8 cellular contexts compared by ENCODE assay signal in the genomic region with DNA sequence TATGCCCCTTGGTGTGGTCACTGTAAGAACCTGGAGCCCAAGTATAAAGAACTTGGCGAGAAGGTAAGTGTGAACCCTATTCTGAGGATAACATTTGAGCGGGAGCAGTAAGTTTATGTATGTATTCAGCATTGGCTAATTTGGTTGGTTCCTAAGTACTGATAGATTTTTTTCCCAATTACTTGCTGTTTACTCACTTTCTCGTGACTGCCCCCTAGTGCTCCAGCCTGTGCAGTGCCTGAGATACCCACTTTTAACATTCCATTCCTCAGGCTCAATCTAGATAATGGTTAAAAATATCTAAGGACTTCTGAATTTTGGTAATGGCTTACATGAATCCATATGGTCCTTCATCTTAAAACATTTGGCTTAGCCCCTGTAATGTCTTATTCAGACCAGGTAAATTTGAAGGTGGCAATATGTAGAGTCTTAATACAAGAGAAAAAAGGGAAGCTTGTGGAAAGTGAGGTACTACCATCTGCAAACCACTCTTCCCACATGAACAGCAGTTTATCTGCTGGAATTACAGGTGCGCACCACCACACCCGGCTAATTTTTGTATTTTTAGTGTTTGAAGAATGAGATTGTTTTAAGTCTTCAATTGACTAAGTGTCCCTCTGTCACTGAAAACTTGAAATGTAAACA. TPM values are rescaled to one million over a fixed set of nuclear protein-coding genes. Genes with fewer than 3 reads are reported as not detected.
DNase-seq lines count a peak whose midpoint lies in the region; ATAC-seq and TF ChIP-seq lines count a peak whose summit lies in the region.

No MANE protein-coding gene starts in this region.

- no peak overlapping the region for H3K18ac ChIP-seq in mesenchymal stem cell (ENCODE audit: low read depth in 1 of 2, low read length in 2 of 2)

- H3K4ac ChIP-seq in mesenchymal stem cell (ENCODE audit: low read depth in 1 of 2, low read length in 2 of 2), result no peak overlapping the region

- H3K27me3 ChIP-seq in dorsolateral prefrontal cortex (no peaks in the 10 kb centered on the region), mesenchymal stem cell (ENCODE audit: control insufficient read depth in 1 of 2, insufficient read depth in 1 of 2, low read length in 2 of 2) (no peaks in the 10 kb centered on the region), suprapubic skin (no peaks in the 10 kb centered on the region)

- H3K23ac ChIP-seq in mesenchymal stem cell (ENCODE audit: low read length in 2 of 2), result no peak overlapping the region

- H3K4me3 ChIP-seq in dorsolateral prefrontal cortex (no peak overlapping the region), mesenchymal stem cell (ENCODE audit: insufficient read depth in 1 of 2, low read depth in 1 of 2, low read length in 2 of 2) (no peak overlapping the region), suprapubic skin (no peak overlapping the region)

- H3K9ac ChIP-seq in mesenchymal stem cell (ENCODE audit: low read length), result peak overlapping the region; percentile 3

- TF ChIP-seq POLR2A in suprapubic skin (IDR thresholded peaks at IDR 0.05), result no peak

- H2BK120ac ChIP-seq in mesenchymal stem cell (ENCODE audit: low read depth, low read length), result no peak overlapping the region

- H3K4me1 ChIP-seq in mesenchymal stem cell (ENCODE audit: control insufficient read depth, insufficient read depth, low read depth, low read length) (no peaks in the 10 kb centered on the region), suprapubic skin (peaks cover 16% of the 10 kb centered on the region)

- TF ChIP-seq EP300 in suprapubic skin (IDR thresholded peaks at IDR 0.05), result no peak

- peaks cover 6% of the 10 kb centered on the region for H3K79me1 ChIP-seq in mesenchymal stem cell (replicated peaks; ENCODE audit: low read length, poor library complexity, severe bottlenecking)

- intact Hi-C loops in dorsolateral prefrontal cortex (cut with DNase I), result no loop called here

- DNase-seq in NCI-H2081 (lab: John Stamatoyannopoulos, UW) (peak; percentile 44 to 56), NCI-H2081 treated with DMSO at 0.1 percent for 48 hours (lab: John Stamatoyannopoulos, UW) (no peak), NCI-H2171 (lab: John Stamatoyannopoulos, UW) (peak; percentile 40), dorsolateral prefrontal cortex (peak in 7 of 10 donors; percentile 33 to 78 (median 66)), mesenchymal stem cell (peak; percentile 68), suprapubic skin (ENCODE audit: low spot score in 2 of 2) (no peak)
- peak; percentile 21 to 34 (median 32) for DNase-seq in activated CD4-positive, CD25-positive, alpha-beta regulatory T cell (lab: John Stamatoyannopoulos, UW)

- H2BK12ac ChIP-seq in mesenchymal stem cell (ENCODE audit: low read length in 2 of 2), result no peak overlapping the region

- H3K27ac ChIP-seq in dorsolateral prefrontal cortex, result peak overlapping the region in 3 of 59 donors; percentile 11 to 29 (median 15)
- H3K27ac ChIP-seq in mesenchymal stem cell (ENCODE audit: low read length, poor library complexity, severe bottlenecking), result no peak overlapping the region
- H3K27ac ChIP-seq in suprapubic skin, result no peak overlapping the region

- ATAC-seq in GM19467 (IDR thresholded peaks at IDR 0.05; ENCODE audit: unreplicated experiment), result no peak

- H3K4me2 ChIP-seq in mesenchymal stem cell (ENCODE audit: low read length, poor library complexity, severe bottlenecking), result no peak overlapping the region

- H3K14ac ChIP-seq in mesenchymal stem cell (ENCODE audit: low read length in 2 of 2), result no peak overlapping the region

- TF ChIP-seq CTCF in dorsolateral prefrontal cortex (IDR thresholded peaks at IDR 0.05 in 54 of 56, conservative IDR thresholded peaks at IDR 0.05 in 2 of 56; ENCODE audit: low read depth in 1 of 56, partially characterized antibody in 56 of 56) (peak; percentile 52 to 92 (median 78)), suprapubic skin (IDR thresholded peaks at IDR 0.05) (peak; percentile 16 to 77)

- no peak overlapping the region for H2BK15ac ChIP-seq in mesenchymal stem cell (ENCODE audit: low read depth, poor library complexity, severe bottlenecking)

- no peak overlapping the region for H2AFZ ChIP-seq in mesenchymal stem cell (ENCODE audit: low read depth, low read length)

- H4K8ac ChIP-seq in mesenchymal stem cell (ENCODE audit: low read length), result no peak overlapping the region

- H2AK5ac ChIP-seq in mesenchymal stem cell (ENCODE audit: low read length, severe bottlenecking), result no peak overlapping the region

- peaks cover 35 to 97% of the 10 kb centered on the region in 2 experiments for H3K36me3 ChIP-seq in mesenchymal stem cell (ENCODE audit: control insufficient read depth in 1 of 2, insufficient read depth in 2 of 2, low read depth in 1 of 2, low read length in 2 of 2)
- peaks cover 82% of the 10 kb centered on the region for H3K36me3 ChIP-seq in suprapubic skin

- H2BK5ac ChIP-seq in mesenchymal stem cell (ENCODE audit: low read depth, low read length, poor library complexity, severe bottlenecking), result no peak overlapping the region

- no peak overlapping the region for H4K91ac ChIP-seq in mesenchymal stem cell (ENCODE audit: low read length)

- WGBS in mesenchymal stem cell, result 41% methylated on average over 3 of the region's 5 CpGs
- WGBS in suprapubic skin, result 68% methylated on average over 5 of the region's 5 CpGs

- H3K9me3 ChIP-seq in mesenchymal stem cell (ENCODE audit: control insufficient read depth, low read length) (no peaks in the 10 kb centered on the region), suprapubic skin (no peaks in the 10 kb centered on the region)

RNA-seq across cellular contexts. Expression of gene ELL3, which starts 7.1 kb away (rescaled TPM):
- total RNA-seq in dorsolateral prefrontal cortex (1 to 10 TPM in 111 of 120 experiments, under 1 TPM in 7, not detected in 2; 0.37 to 6.0 (median 2.3) TPM), suprapubic skin (100 to 1,000 TPM in 1 of 4 donors, 10 to 100 TPM in 3; 50.7 to 100 (median 65.9) TPM)
- 1.5 TPM for polyA plus RNA-seq in mesenchymal stem cell (2013, experiment 1 of 2)
- 1.5 TPM for polyA plus RNA-seq in mesenchymal stem cell (2013, experiment 2 of 2)

RNA-seq across cellular contexts. Expression of gene SERF2, which starts 22.4 kb away (rescaled TPM):
- total RNA-seq in dorsolateral prefrontal cortex, result 100 to 1,000 TPM; 187 to 396 (median 280) TPM
- polyA plus RNA-seq in mesenchymal stem cell (2013, experiment 1 of 2), result 2,625 TPM
- polyA plus RNA-seq in mesenchymal stem cell (2013, experiment 2 of 2), result 2,565 TPM
- 100 to 1,000 TPM; 352 to 813 (median 687) TPM for total RNA-seq in suprapubic skin

RNA-seq across cellular contexts. Expression of gene PDIA3, which starts 23.5 kb away (rescaled TPM):
- total RNA-seq in dorsolateral prefrontal cortex (100 to 1,000 TPM in 111 of 120 experiments, 10 to 100 TPM in 9; 74.6 to 209 (median 122) TPM), suprapubic skin (100 to 1,000 TPM in 2 of 4 donors, 10 to 100 TPM in 2; 57.1 to 157 (median 100.0) TPM)
- 591 TPM for polyA plus RNA-seq in mesenchymal stem cell (2013, experiment 1 of 2)
- 598 TPM for polyA plus RNA-seq in mesenchymal stem cell (2013, experiment 2 of 2)

RNA-seq across cellular contexts. Expression of gene SERINC4, which starts 30.3 kb away (rescaled TPM):
- total RNA-seq in dorsolateral prefrontal cortex, result 1 to 10 TPM in 18 of 120 experiments, under 1 TPM in 89, not detected in 13; 0.16 to 2.1 (median 0.63) TPM
- not detected for polyA plus RNA-seq in mesenchymal stem cell (2013, experiment 1 of 2)
- polyA plus RNA-seq in mesenchymal stem cell (2013, experiment 2 of 2), result not detected
- under 1 TPM in 1 of 4 donors, not detected in 3; 0.62 TPM for total RNA-seq in suprapubic skin

RNA-seq across cellular contexts. Expression of gene HYPK, which starts 30.7 kb away (rescaled TPM):
- total RNA-seq in dorsolateral prefrontal cortex (10 to 100 TPM in 116 of 120 experiments, 1 to 10 TPM in 4; 6.8 to 38.8 (median 17.4) TPM), suprapubic skin (10 to 100 TPM; 12.9 to 27.0 (median 19.8) TPM)
- 135 TPM for polyA plus RNA-seq in mesenchymal stem cell (2013, experiment 1 of 2)
- polyA plus RNA-seq in mesenchymal stem cell (2013, experiment 2 of 2), result 134 TPM

Comparison
In these comparisons a context has a peak if more than half of its experiments do, and no peak if none do; other contexts are left out.
1. DNase-seq: peak in NCI-H2081 (2 of 2), NCI-H2171 (single experiment), activated CD4-positive, CD25-positive, alpha-beta regulatory T cell (4 of 4), dorsolateral prefrontal cortex (7 of 10) and mesenchymal stem cell (single experiment); none in NCI-H2081 treated with DMSO at 0.1 percent for 48 hours (single experiment) and suprapubic skin (0 of 2).
2. RNA of gene ELL3, which starts 7.1 kb away (total RNA-seq): 50.7 to 100 TPM in suprapubic skin; 0.37 to 6.0 TPM in dorsolateral prefrontal cortex; every median in the first group is over 4 times any median in the second.